21 cellular contexts compared by ENCODE assay signal in the genomic region with DNA sequence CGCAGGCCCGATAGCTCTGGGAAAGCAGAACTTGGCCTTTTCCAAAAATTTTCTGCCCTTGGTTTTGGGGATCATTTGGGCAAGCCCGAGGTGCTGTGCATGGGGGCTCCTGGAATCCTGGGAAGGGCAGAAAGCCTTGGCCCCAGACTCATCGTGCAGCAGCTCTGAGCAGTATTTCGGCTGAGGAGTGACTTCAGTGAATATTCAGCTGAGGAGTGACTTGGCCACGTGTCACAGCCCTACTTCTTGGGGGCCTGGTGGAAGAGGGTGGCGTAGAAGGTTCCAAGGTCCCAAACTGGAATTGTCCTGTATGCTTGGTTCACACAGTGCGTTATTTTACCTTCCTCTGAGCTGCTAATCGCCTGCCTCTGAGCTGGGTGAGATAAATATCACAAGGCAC. TPM values are rescaled to one million over a fixed set of nuclear protein-coding genes. Genes with fewer than 3 reads are reported as not detected.
DNase-seq lines count a peak whose midpoint lies in the region; ATAC-seq and TF ChIP-seq lines count a peak whose summit lies in the region.
"Had no signal": no experiment of that assay in that cellular context is flagged by ENCODE, and none has a peak within 500 bp of the region (broad histone marks: within the 10 kb centered on the region; RNA-seq: fewer than 3 reads in every experiment).

No MANE protein-coding gene starts in this region.

- no peak overlapping the region for H2AFZ ChIP-seq in neuronal stem cell (ENCODE audit: low read length)

- H3K9me3 ChIP-seq in cardiac muscle cell (ENCODE audit: low read depth) (no peaks in the 10 kb centered on the region), iPS-18a (ENCODE audit: control insufficient read depth, low read depth, low read length) (peaks cover 3% of the 10 kb centered on the region), neuronal stem cell (replicated peaks in 1 of 2; ENCODE audit: control insufficient read depth in 2 of 2, insufficient read depth in 1 of 2, low read depth in 1 of 2, low read length in 2 of 2) (no peaks in the 10 kb centered on the region)
- H3K9me3 ChIP-seq: heart right ventricle, neutrophil had no signal

- WGBS in neuronal stem cell (ENCODE audit: extremely low coverage in 2 of 2, insufficient read length in 2 of 2, insufficient replicate concordance in 1 of 2), 2 donors = no CpG with 5 or more reads among the region's 9 CpGs

- no peak overlapping the region for H3K4me2 ChIP-seq in neuronal stem cell (ENCODE audit: insufficient read depth, low read length, poor library complexity, severe bottlenecking)

- H3K9ac ChIP-seq in iPS-18a (ENCODE audit: low read length) = no peak overlapping the region
- no peak overlapping the region for H3K9ac ChIP-seq in neuronal stem cell (ENCODE audit: low read depth, low read length, poor library complexity)

- intact Hi-C loops in Right ventricle myocardium inferior (cut with DNase I) = loop anchor here (2.0 to 10.0 kb wide), 3 partner anchors 58 to 184 kb away; no protein-coding TSS in a partner anchor

- peak overlapping the region; percentile 59 for H3K18ac ChIP-seq in neuronal stem cell (ENCODE audit: low read length)

- no peak for ATAC-seq in Right ventricle myocardium inferior
- no peak for ATAC-seq in HG03457 (IDR thresholded peaks at IDR 0.05; ENCODE audit: unreplicated experiment)
- ATAC-seq: HCT116; stimulated activated memory B cell treated with anti-CD40 and anti-IgM and Interleukin-4, amounts not matched to agents 10 μg/mL and 1 μg/mL and 100 μg/mL, for 72 hours had no signal

- peaks cover 3% of the 10 kb centered on the region for H3K36me3 ChIP-seq in cardiac muscle cell
- H3K36me3 ChIP-seq in iPS-18a (ENCODE audit: control insufficient read depth, low read depth, low read length) = no peaks in the 10 kb centered on the region
- no peaks in the 10 kb centered on the region for H3K36me3 ChIP-seq in neuronal stem cell (replicated peaks in 1 of 2; ENCODE audit: control insufficient read depth in 2 of 2, insufficient read depth in 2 of 2, low read length in 2 of 2)
- H3K36me3 ChIP-seq: heart right ventricle, neutrophil, WERI-Rb-1 had no signal

- H3K4ac ChIP-seq in neuronal stem cell (ENCODE audit: low read length) = no peak overlapping the region

- H2BK15ac ChIP-seq in neuronal stem cell (ENCODE audit: low read length) = no peak overlapping the region

- H3K79me1 ChIP-seq in neuronal stem cell (ENCODE audit: low read depth, low read length) = no peaks in the 10 kb centered on the region

- H3K27me3 ChIP-seq in cardiac muscle cell = no peaks in the 10 kb centered on the region
- H3K27me3 ChIP-seq in iPS-18a (ENCODE audit: control insufficient read depth, insufficient read depth, low read length) = peaks cover 47% of the 10 kb centered on the region
- H3K27me3 ChIP-seq in neuronal stem cell (ENCODE audit: control insufficient read depth in 3 of 3, insufficient read depth in 3 of 3, low read depth in 1 of 3, low read length in 3 of 3) = peaks cover 0 to 52% (median 0%) of the 10 kb centered on the region in 3 experiments

- no peak for DNase-seq in cardiac muscle cell (ENCODE audit: low read depth in 1 of 2, low spot score in 1 of 2)
- no peak for DNase-seq in Right ventricle myocardium inferior (ENCODE audit: missing footprints)
- DNase-seq in neuronal stem cell (ENCODE audit: low spot score) = no peak
- no peak for DNase-seq in DMS 273 treated with DMSO at 0.1 percent for 48 hours (lab: John Stamatoyannopoulos, UW)
- no peak for DNase-seq in DMS53 treated with DMSO at 0.1 percent for 48 hours (lab: John Stamatoyannopoulos, UW; ENCODE audit: unreplicated experiment)
- DNase-seq in effector CD8-positive, alpha-beta T cell (lab: John Stamatoyannopoulos, UW) = no peak
- DNase-seq: activated CD4-positive, alpha-beta memory T cell treated with anti-CD3 and anti-CD28 coated beads for 36 hours; activated naive CD4-positive, alpha-beta T cell treated with anti-CD3 and anti-CD28 coated beads for 36 hours; activated T-cell treated with anti-CD3 and anti-CD28 coated beads, Interleukin-2, amount 50 U/mL, for 1 hour; anterior cingulate cortex; heart right ventricle; MM.1S; NCI-H1436 treated with DMSO at 0.1 percent for 48 hours; NCI-H2171 treated with DMSO at 0.1 percent for 48 hours; WERI-Rb-1 had no signal

- no peak overlapping the region for H4K8ac ChIP-seq in neuronal stem cell (ENCODE audit: low read depth, low read length)

- TF ChIP-seq CTCF in cardiac muscle cell (IDR thresholded peaks at IDR 0.05; ENCODE audit: low read depth, low read length) = no peak

- peaks cover 13% of the 10 kb centered on the region for H3K4me1 ChIP-seq in cardiac muscle cell (ENCODE audit: low read depth)
- H3K4me1 ChIP-seq in iPS-18a (ENCODE audit: control insufficient read depth, low read depth, low read length) = peaks cover 39% of the 10 kb centered on the region
- H3K4me1 ChIP-seq in neuronal stem cell (ENCODE audit: control insufficient read depth in 2 of 2, insufficient read depth in 1 of 2, low read depth in 1 of 2, low read length in 2 of 2) = peaks cover 4 to 5% of the 10 kb centered on the region in 2 donors

- H2AK5ac ChIP-seq in neuronal stem cell (ENCODE audit: low read depth, low read length) = no peak overlapping the region

- H2BK12ac ChIP-seq in neuronal stem cell (ENCODE audit: low read length) = no peak overlapping the region

- H3K27ac ChIP-seq in cardiac muscle cell (peak overlapping the region; percentile 7), iPS-18a (ENCODE audit: low read length) (no peak overlapping the region), neuronal stem cell (replicated peaks; ENCODE audit: low read length) (no peak overlapping the region)
- H3K27ac ChIP-seq: neutrophil, WERI-Rb-1 had no signal

- no peak overlapping the region for H2BK120ac ChIP-seq in neuronal stem cell (ENCODE audit: low read depth, low read length)

- H3K23ac ChIP-seq in neuronal stem cell (ENCODE audit: low read depth, low read length, poor library complexity) = no peak overlapping the region

- no peak overlapping the region for H4K91ac ChIP-seq in neuronal stem cell (ENCODE audit: low read depth, low read length, poor library complexity)

- H3K14ac ChIP-seq in neuronal stem cell (ENCODE audit: low read length) = no peak overlapping the region

- H3K4me3 ChIP-seq in cardiac muscle cell (no peak overlapping the region), iPS-18a (ENCODE audit: low read length) (peak overlapping the region; percentile 74), neuronal stem cell (ENCODE audit: low read length in 2 of 2) (no peak overlapping the region)

- H2BK5ac ChIP-seq in neuronal stem cell (ENCODE audit: low read length) = no peak overlapping the region

RNA-seq across cellular contexts. Expression of a gene that starts 1.1 kb away (rescaled TPM):
- total RNA-seq in cardiac muscle cell = 301 and 343 TPM in 2 replicates
- 261 and 289 TPM in 2 replicates for polyA plus RNA-seq in cardiac muscle cell
- 2.3 TPM for total RNA-seq in Right ventricle myocardium inferior
- 5.5 TPM for polyA plus RNA-seq in neuronal stem cell (2013, experiment 1 of 2)
- polyA plus RNA-seq in neuronal stem cell (2013, experiment 2 of 2) = 5.7 TPM
- total RNA-seq: A172; activated CD4-positive, alpha-beta memory T cell treated with anti-CD3 and anti-CD28 coated beads for 36 hours; activated naive CD4-positive, alpha-beta T cell treated with anti-CD3 and anti-CD28 coated beads for 36 hours had no signal

Comparison
In these comparisons a context has a peak if more than half of its experiments do, and no peak if none do; other contexts are left out.
1. RNA of a gene that starts 1.1 kb away (total RNA-seq): 301 to 343 TPM in cardiac muscle cell; 2.3 TPM in Right ventricle myocardium inferior (single experiment); every median in the first group is over 10 times any median in the second.